17 cellular contexts compared by ENCODE assay signal in genomic region chr3:3192481-3192764, GRCh38. TPM values are rescaled to one million over a fixed set of nuclear protein-coding genes. Genes with fewer than 3 reads are reported as not detected.
DNase-seq lines count a peak whose midpoint lies in the region; ATAC-seq and TF ChIP-seq lines count a peak whose summit lies in the region.
"Had no signal": no experiment of that assay in that cellular context is flagged by ENCODE, and none has a peak within 500 bp of the region (broad histone marks: within the 10 kb centered on the region; RNA-seq: fewer than 3 reads in every experiment).

No MANE protein-coding gene starts in this region.

- H3K4me1 ChIP-seq in CD8-positive, alpha-beta memory T cell (ENCODE audit: insufficient read depth, low read length), result peaks cover 37% of the 10 kb centered on the region
- H3K4me1 ChIP-seq in naive thymus-derived CD4-positive, alpha-beta T cell (ENCODE audit: control insufficient read depth in 2 of 2, insufficient read depth in 2 of 2, low read length in 2 of 2), result peaks cover 20 to 42% of the 10 kb centered on the region in 2 donors
- no peaks in the 10 kb centered on the region for H3K4me1 ChIP-seq in lower lobe of right lung

- H3K27ac Mint-ChIP-seq in activated CD8-positive, alpha-beta memory T cell treated with anti-CD3 and anti-CD28 coated beads, Interleukin-2, amount 10 ng/mL, durations not matched to agents 7 days and 5 days, result peak overlapping the region; percentile 56
- peak overlapping the region; percentile 79 to 97 (median 90) for H3K27ac Mint-ChIP-seq in CD8-positive, alpha-beta memory T cell
- peak overlapping the region; percentile 88 for H3K27ac Mint-ChIP-seq in activated T-helper 17 cell treated with anti-CD3 and anti-CD28 coated beads, Interleukin-2, amount 50 U/mL, for 72 hours
- peak overlapping the region; percentile 10 to 98 (median 91) for H3K27ac Mint-ChIP-seq in naive thymus-derived CD4-positive, alpha-beta T cell
- H3K27ac Mint-ChIP-seq: brain had no signal

- H3K36me3 ChIP-seq in CD8-positive, alpha-beta memory T cell (ENCODE audit: insufficient read depth, low read length), result no peaks in the 10 kb centered on the region
- H3K36me3 ChIP-seq in naive thymus-derived CD4-positive, alpha-beta T cell (ENCODE audit: control insufficient read depth in 2 of 3, insufficient read depth in 3 of 3, low read length in 3 of 3), result no peaks in the 10 kb centered on the region
- no peaks in the 10 kb centered on the region for H3K36me3 ChIP-seq in lower lobe of right lung
- H3K36me3 ChIP-seq: thoracic aorta had no signal

- peaks cover 19% of the 10 kb centered on the region for H3K4me1 Mint-ChIP-seq in activated CD8-positive, alpha-beta memory T cell treated with anti-CD3 and anti-CD28 coated beads, Interleukin-2, amount 10 ng/mL, durations not matched to agents 7 days and 5 days
- H3K4me1 Mint-ChIP-seq in CD8-positive, alpha-beta memory T cell, result peaks cover 38 to 53% (median 42%) of the 10 kb centered on the region in 3 donors
- peaks cover 24% of the 10 kb centered on the region for H3K4me1 Mint-ChIP-seq in activated T-helper 17 cell treated with anti-CD3 and anti-CD28 coated beads, Interleukin-2, amount 50 U/mL, for 72 hours
- H3K4me1 Mint-ChIP-seq in naive thymus-derived CD4-positive, alpha-beta T cell, result peaks cover 27 to 67% (median 61%) of the 10 kb centered on the region in 7 donors
- H3K4me1 Mint-ChIP-seq: brain had no signal

- no peak for TF ChIP-seq CTCF in lower lobe of right lung (IDR thresholded peaks at IDR 0.05)

- POLR2A ChIA-PET in CD8-positive, alpha-beta memory T cell (lab: Charles Lee), result no interaction called here
- POLR2A ChIA-PET in naive thymus-derived CD4-positive, alpha-beta T cell (lab: Charles Lee), result interaction anchor here (0.8 to 5.8 kb wide), 8 partner anchors 8 to 1301 kb away, joined by 3 to 72 read pairs (median 4); partner anchors contain the start of genes CRBN, ITPR1, LRRN1 and TRNT1

- H3K9me3 ChIP-seq in CD8-positive, alpha-beta memory T cell (ENCODE audit: low read length), result no peaks in the 10 kb centered on the region
- no peaks in the 10 kb centered on the region for H3K9me3 ChIP-seq in naive thymus-derived CD4-positive, alpha-beta T cell (ENCODE audit: control insufficient read depth in 2 of 3, low read length in 3 of 3)
- no peaks in the 10 kb centered on the region for H3K9me3 ChIP-seq in lower lobe of right lung
- H3K9me3 ChIP-seq: thoracic aorta had no signal

- H3K27me3 ChIP-seq in CD8-positive, alpha-beta memory T cell (ENCODE audit: insufficient read depth, low read length, poor library complexity, severe bottlenecking), result no peaks in the 10 kb centered on the region
- no peaks in the 10 kb centered on the region for H3K27me3 ChIP-seq in naive thymus-derived CD4-positive, alpha-beta T cell (ENCODE audit: control insufficient read depth in 2 of 2, insufficient read depth in 2 of 2, low read length in 2 of 2)
- no peaks in the 10 kb centered on the region for H3K27me3 ChIP-seq in lower lobe of right lung (ENCODE audit: low read depth)

- H3K36me3 Mint-ChIP-seq in activated CD8-positive, alpha-beta memory T cell treated with anti-CD3 and anti-CD28 coated beads, Interleukin-2, amount 10 ng/mL, durations not matched to agents 7 days and 5 days, result no peaks in the 10 kb centered on the region
- H3K36me3 Mint-ChIP-seq in CD8-positive, alpha-beta memory T cell, result peaks cover 0 to 4% (median 1%) of the 10 kb centered on the region in 3 donors
- H3K36me3 Mint-ChIP-seq in activated T-helper 17 cell treated with anti-CD3 and anti-CD28 coated beads, Interleukin-2, amount 50 U/mL, for 72 hours (ENCODE audit: low read depth), result no peaks in the 10 kb centered on the region
- H3K36me3 Mint-ChIP-seq in naive thymus-derived CD4-positive, alpha-beta T cell, result peaks cover 0 to 3% (median 0%) of the 10 kb centered on the region in 5 donors
- H3K36me3 Mint-ChIP-seq: brain had no signal

- H3K4me3 Mint-ChIP-seq in activated CD8-positive, alpha-beta memory T cell treated with anti-CD3 and anti-CD28 coated beads, Interleukin-2, amount 10 ng/mL, durations not matched to agents 7 days and 5 days, result no peak overlapping the region
- peak overlapping the region; percentile 42 to 80 (median 72) for H3K4me3 Mint-ChIP-seq in CD8-positive, alpha-beta memory T cell
- peak overlapping the region; percentile 68 for H3K4me3 Mint-ChIP-seq in activated T-helper 17 cell treated with anti-CD3 and anti-CD28 coated beads, Interleukin-2, amount 50 U/mL, for 72 hours
- peak overlapping the region; percentile 54 to 92 (median 78) for H3K4me3 Mint-ChIP-seq in naive thymus-derived CD4-positive, alpha-beta T cell
- H3K4me3 Mint-ChIP-seq: brain had no signal

- no peak overlapping the region for H3K27ac ChIP-seq in CD8-positive, alpha-beta memory T cell (ENCODE audit: low read depth, low read length)
- H3K27ac ChIP-seq in naive thymus-derived CD4-positive, alpha-beta T cell (ENCODE audit: low read depth, low read length), result peak overlapping the region; percentile 66
- H3K27ac ChIP-seq in lower lobe of right lung, result no peak overlapping the region
- H3K27ac ChIP-seq: GM23248, thoracic aorta had no signal

- peak overlapping the region; percentile 17 for H3K4me3 ChIP-seq in CD8-positive, alpha-beta memory T cell (ENCODE audit: low read length)
- H3K4me3 ChIP-seq in naive thymus-derived CD4-positive, alpha-beta T cell (ENCODE audit: low read length), result peak overlapping the region; percentile 18
- H3K4me3 ChIP-seq in lower lobe of right lung, result no peak overlapping the region
- H3K4me3 ChIP-seq: GM23248, thoracic aorta had no signal

- peaks cover 4% of the 10 kb centered on the region for H3K27me3 Mint-ChIP-seq in activated CD8-positive, alpha-beta memory T cell treated with anti-CD3 and anti-CD28 coated beads, Interleukin-2, amount 10 ng/mL, durations not matched to agents 7 days and 5 days
- H3K27me3 Mint-ChIP-seq in CD8-positive, alpha-beta memory T cell, result no peaks in the 10 kb centered on the region
- no peaks in the 10 kb centered on the region for H3K27me3 Mint-ChIP-seq in activated T-helper 17 cell treated with anti-CD3 and anti-CD28 coated beads, Interleukin-2, amount 50 U/mL, for 72 hours
- peaks cover 0 to 20% (median 0%) of the 10 kb centered on the region in 5 donors for H3K27me3 Mint-ChIP-seq in naive thymus-derived CD4-positive, alpha-beta T cell

- intact Hi-C loops in naive thymus-derived CD4-positive, alpha-beta T cell (cut with micrococcal nuclease), result loop anchor here in 1 of 2 donors (1.0 to 5.0 kb wide), 3 partner anchors 13 to 1300 kb away; partner anchors contain the start of genes CRBN, ITPR1 and LRRN1
- intact Hi-C loops in sciatic nerve (cut with DNase I) (no loop called here), lower lobe of right lung (cut with DNase I) (no loop called here)

- CTCF ChIA-PET in activated CD8-positive, alpha-beta memory T cell treated with anti-CD3 and anti-CD28 coated beads, Interleukin-2, amount 10 ng/mL, durations not matched to agents 7 days and 5 days (lab: Charles Lee), result interaction anchor here (1.2 kb wide), 1 partner anchor 8 kb away, joined by 7 read pairs; no protein-coding TSS in a partner anchor
- CTCF ChIA-PET in CD8-positive, alpha-beta memory T cell (lab: Charles Lee), result interaction anchor here (0.8 to 2.5 kb wide), 3 partner anchors 8 to 20 kb away, joined by 3 to 10 read pairs (median 7); partner anchors contain the start of gene CRBN
- CTCF ChIA-PET in naive thymus-derived CD4-positive, alpha-beta T cell (lab: Charles Lee), result interaction anchor here (1.0 to 2.3 kb wide), 6 partner anchors 8 to 20 kb away, joined by 3 to 18 read pairs (median 5); no protein-coding TSS in a partner anchor

- no peak for DNase-seq in activated CD8-positive, alpha-beta memory T cell treated with anti-CD3 and anti-CD28 coated beads, Interleukin-2, amount 10 ng/mL, durations not matched to agents 7 days and 5 days
- no peak for DNase-seq in activated CD8-positive, alpha-beta memory T cell treated with anti-CD3 and anti-CD28 coated beads for 24 hours
- no peak for DNase-seq in CD8-positive, alpha-beta memory T cell
- DNase-seq in naive thymus-derived CD4-positive, alpha-beta T cell, result no peak
- no peak for DNase-seq in sciatic nerve (ENCODE audit: low spot score)
- DNase-seq in lower lobe of right lung, result no peak
- DNase-seq in cortex of kidney (lab: John Stamatoyannopoulos, UW), result no peak
- DNase-seq: DMS79 treated with DMSO at 0.1 percent for 48 hours, GM23248, left cardiac atrium, NCI-H1694, NCI-H748 treated with DMSO at 0.1 percent for 48 hours, PC-3, SHP77 treated with DMSO at 0.1 percent for 48 hours had no signal

- H3K9me3 Mint-ChIP-seq in activated CD8-positive, alpha-beta memory T cell treated with anti-CD3 and anti-CD28 coated beads, Interleukin-2, amount 10 ng/mL, durations not matched to agents 7 days and 5 days (ENCODE audit: low read depth), result no peaks in the 10 kb centered on the region
- peaks cover 0 to 2% (median 0%) of the 10 kb centered on the region in 5 donors for H3K9me3 Mint-ChIP-seq in CD8-positive, alpha-beta memory T cell
- H3K9me3 Mint-ChIP-seq in activated T-helper 17 cell treated with anti-CD3 and anti-CD28 coated beads, Interleukin-2, amount 50 U/mL, for 72 hours, result no peaks in the 10 kb centered on the region
- peaks cover 0 to 5% (median 2%) of the 10 kb centered on the region in 11 donors for H3K9me3 Mint-ChIP-seq in naive thymus-derived CD4-positive, alpha-beta T cell

- no peak for ATAC-seq in activated CD8-positive, alpha-beta memory T cell treated with anti-CD3 and anti-CD28 coated beads, Interleukin-2, amount 10 ng/mL, durations not matched to agents 7 days and 5 days
- ATAC-seq in activated T-helper 17 cell treated with anti-CD3 and anti-CD28 coated beads, Interleukin-2, amount 50 U/mL, for 72 hours (replicated peaks), result no peak
- no peak for ATAC-seq in naive thymus-derived CD4-positive, alpha-beta T cell
- ATAC-seq in sciatic nerve (no peak), lower lobe of right lung (no peak)
- ATAC-seq: PC-3 had no signal

RNA-seq across cellular contexts. Expression of gene CRBN, which starts 12.9 kb away (rescaled TPM):
- 10 to 100 TPM; 39.8 to 42.5 TPM for total RNA-seq in activated CD8-positive, alpha-beta memory T cell treated with anti-CD3 and anti-CD28 coated beads, Interleukin-2, amount 10 ng/mL, durations not matched to agents 7 days and 5 days
- 10 to 100 TPM; 41.7 to 47.8 TPM for total RNA-seq in CD8-positive, alpha-beta memory T cell
- polyA plus RNA-seq in CD8-positive, alpha-beta memory T cell, result 156 TPM
- 10 to 100 TPM; 43.9 to 50.4 TPM for total RNA-seq in activated T-helper 17 cell treated with anti-CD3 and anti-CD28 coated beads, Interleukin-2, amount 50 U/mL, for 72 hours
- total RNA-seq in naive thymus-derived CD4-positive, alpha-beta T cell, result 100 to 1,000 TPM in 4 of 5 experiments, 10 to 100 TPM in 1; 69.1 to 169 (median 134) TPM
- 100 to 1,000 TPM; 171 to 198 TPM for polyA plus RNA-seq in naive thymus-derived CD4-positive, alpha-beta T cell
- total RNA-seq in sciatic nerve, result 87.5 TPM
- total RNA-seq in lower lobe of right lung, result 56.5 TPM
